In the genomic region with DNA sequence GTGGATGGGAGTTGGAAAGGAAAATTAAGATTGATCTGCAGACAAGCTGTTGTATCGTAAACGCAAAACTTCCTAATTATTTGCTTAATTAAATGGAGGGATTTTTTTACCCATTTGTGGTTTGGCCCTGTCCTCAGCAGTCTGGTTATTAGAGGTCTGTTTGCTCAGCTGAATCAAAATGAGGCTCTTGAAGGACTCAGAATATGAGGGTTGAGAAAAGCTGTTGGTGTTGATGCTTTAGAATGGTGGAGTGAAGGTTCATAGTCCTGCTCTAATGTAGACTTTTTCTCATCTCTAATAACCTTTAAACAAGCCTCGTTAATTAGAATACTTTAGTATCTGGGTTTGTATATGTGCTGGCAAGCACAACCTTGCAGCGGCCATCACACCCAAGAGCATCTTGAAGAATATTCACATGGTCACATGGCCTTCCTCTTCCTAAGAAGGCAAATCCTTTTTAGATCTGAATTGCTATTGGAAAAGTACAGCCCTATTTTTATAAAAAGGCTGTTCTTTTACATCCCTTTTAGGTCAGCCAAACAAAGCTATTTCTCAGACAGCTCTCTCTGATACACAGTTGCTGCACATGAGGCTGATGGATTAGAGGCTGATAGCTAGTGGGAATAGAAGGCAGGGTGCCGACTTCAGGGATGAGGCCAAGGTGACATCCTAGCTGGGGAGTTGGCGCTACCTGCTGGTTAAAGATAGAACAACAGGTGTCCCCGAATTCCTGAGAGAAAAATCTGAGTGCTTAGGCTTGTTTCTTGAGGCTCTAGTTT, we compare ENCODE assay signal across 8 cellular contexts. TPM values are rescaled to one million over a fixed set of nuclear protein-coding genes. Genes with fewer than 3 reads are reported as not detected.
DNase-seq lines count a peak whose midpoint lies in the region; ATAC-seq, FAIRE-seq and TF ChIP-seq lines count a peak whose summit lies in the region.

No MANE protein-coding gene starts in this region.

- BruUV-seq in endothelial cell of umbilical vein (replicated peaks; lab: Mats Ljungman, UMichigan), result no TSS peak

- no peak overlapping the region for H3K4me2 ChIP-seq in endothelial cell of umbilical vein (ENCODE audit: insufficient read depth, low read length)

- H3K79me2 ChIP-seq in endothelial cell of umbilical vein (ENCODE audit: control insufficient read depth, insufficient read depth, low read length), result peaks cover 83% of the 10 kb centered on the region

- H3K36me3 ChIP-seq in NT2/D1 (ENCODE audit: insufficient read depth, insufficient read length, low read length), result peaks cover 62% of the 10 kb centered on the region
- H3K36me3 ChIP-seq in endothelial cell of umbilical vein (ENCODE audit: control insufficient read depth in 2 of 2, extremely low read depth in 1 of 2, insufficient read depth in 2 of 2, low read length in 2 of 2), result peaks cover 6 to 17% of the 10 kb centered on the region in 2 experiments

- peak; percentile 85 for FAIRE-seq in endothelial cell of umbilical vein (lab: Jason Lieb, UNC)

- H3K9me3 ChIP-seq in NT2/D1 (ENCODE audit: insufficient read depth, low read length), result no peaks in the 10 kb centered on the region
- H3K9me3 ChIP-seq in endothelial cell of umbilical vein (replicated peaks; ENCODE audit: control insufficient read depth, insufficient read depth, low read length), result no peaks in the 10 kb centered on the region

- DNase-seq in C1 segment of cervical spinal cord (lab: John Stamatoyannopoulos, UW) (peak in 10 of 14 donors; percentile 6 to 61 (median 42)), NT2/D1 (ENCODE audit: low read depth, low spot score) (peak; percentile 81), endothelial cell of umbilical vein (ENCODE audit: low read depth, low spot score) (peak; percentile 75), middle frontal gyrus (ENCODE audit: extremely low spot score, low spot score) (peak; percentile 30)
- DNase-seq in activated CD8-positive, alpha-beta memory T cell treated with anti-CD3 and anti-CD28 coated beads, Interleukin-2, amount 50 U/mL, for 24 hours (ENCODE audit: extremely low read depth), result peak; percentile 24
- DNase-seq in stimulated activated CD8-positive, alpha-beta memory T cell treated with anti-CD3 and anti-CD28 coated beads, Interleukin-7, amount 100 ng/mL, for 4 hours (ENCODE audit: low read depth in 2 of 2), result peak; percentile 27 to 35

- intact Hi-C loops in endothelial cell of umbilical vein (cut with micrococcal nuclease), result loop anchor here (1.0 kb wide), 5 partner anchors 54 to 160 kb away; a partner anchor contains a TSS

- no peak overlapping the region for H2AFZ ChIP-seq in endothelial cell of umbilical vein (ENCODE audit: low read depth, low read length)

- peaks cover 4% of the 10 kb centered on the region for H4K20me1 ChIP-seq in endothelial cell of umbilical vein (replicated peaks; ENCODE audit: control insufficient read depth, extremely low read depth, insufficient read depth, low read length)

- CTCF ChIA-PET in endothelial cell of umbilical vein (lab: Charles Lee), result interaction anchor here (0.6 to 5.0 kb wide), 28 partner anchors 9 to 160 kb away, joined by 3 to 110 read pairs (median 5); a partner anchor contains a TSS

- no peak overlapping the region for H3K27ac ChIP-seq in endothelial cell of umbilical vein (ENCODE audit: insufficient read depth, low read depth, low read length)

- no peak for TF ChIP-seq POLR2A in endothelial cell of umbilical vein (IDR thresholded peaks at IDR 0.05; ENCODE audit: low read depth, low read length)

- no peak overlapping the region for H3K4me3 ChIP-seq in NT2/D1 (ENCODE audit: insufficient read length, low read depth)
- H3K4me3 ChIP-seq in endothelial cell of umbilical vein (replicated peaks in 1 of 3; ENCODE audit: insufficient read depth in 1 of 3, low read depth in 1 of 3, low read length in 3 of 3), result no peak overlapping the region

- POLR2A ChIA-PET in endothelial cell of umbilical vein (lab: Charles Lee), result interaction anchor here (1.3 to 1.5 kb wide), 2 partner anchors 66 to 125 kb away, joined by 3 to 9 read pairs; no protein-coding TSS in a partner anchor

- ATAC-seq in HG02798 (IDR thresholded peaks at IDR 0.05; ENCODE audit: poor library complexity, unreplicated experiment), result peak; percentile 45
- ATAC-seq in GM18873 (IDR thresholded peaks at IDR 0.05; ENCODE audit: low FRiP score, unreplicated experiment), result no peak

- H3K9ac ChIP-seq in NT2/D1 (ENCODE audit: insufficient read length, low read depth), result peak overlapping the region; percentile 44
- no peak overlapping the region for H3K9ac ChIP-seq in endothelial cell of umbilical vein (replicated peaks; ENCODE audit: extremely low read depth, insufficient read depth, low read length)

- no peaks in the 10 kb centered on the region for H3K9me1 ChIP-seq in endothelial cell of umbilical vein (replicated peaks; ENCODE audit: control insufficient read depth, extremely low read depth, insufficient read depth, low read length)

- dilution Hi-C loops in endothelial cell of umbilical vein (cut with MboI; ENCODE audit: extremely low pct_ligation_motif_present, low sequenced_read_pairs), result no loop called here

- H3K27me3 ChIP-seq in NT2/D1 (ENCODE audit: insufficient read depth, insufficient read length) (no peaks in the 10 kb centered on the region), endothelial cell of umbilical vein (ENCODE audit: control insufficient read depth in 2 of 2, insufficient read depth in 2 of 2, low read length in 2 of 2) (no peaks in the 10 kb centered on the region)

- H3K4me1 ChIP-seq in NT2/D1 (ENCODE audit: insufficient read depth, insufficient read length), result no peaks in the 10 kb centered on the region
- no peaks in the 10 kb centered on the region for H3K4me1 ChIP-seq in endothelial cell of umbilical vein (ENCODE audit: control insufficient read depth, extremely low read depth, insufficient read depth, low read length)

- peak; percentile 70 to 71 for TF ChIP-seq CTCF in endothelial cell of umbilical vein (IDR thresholded peaks at IDR 0.05; ENCODE audit: extremely low read depth in 1 of 2, insufficient read depth in 1 of 2, low read depth in 1 of 2, low read length in 2 of 2)

TF ChIP-seq in endothelial cell of umbilical vein, 7 proteins besides CTCF, POLR2A, EP300 and RAD21:
- TF ChIP-seq FOS (IDR thresholded peaks at IDR 0.05; ENCODE audit: borderline replicate concordance, insufficient read depth, low read length) (no peak), POLR2AphosphoS5 (IDR thresholded peaks at IDR 0.05; ENCODE audit: insufficient read depth, low read depth, low read length) (peak; percentile 25)

RNA-seq across cellular contexts. Expression of a gene that starts 53.8 kb away (rescaled TPM):
- total RNA-seq in endothelial cell of umbilical vein, result 566 and 587 TPM in 2 replicates
- polyA plus RNA-seq in endothelial cell of umbilical vein, result 105 and 122 TPM in 2 replicates
- 88.8 and 94.8 TPM in 2 replicates for polyA plus RNA-seq in endothelial cell of umbilical vein (2011; cell fraction: cytosol; rRNA removed)
- polyA plus RNA-seq in endothelial cell of umbilical vein (2011; cell fraction: nucleus; rRNA removed), result 706 and 748 TPM in 2 replicates
- polyA plus RNA-seq in endothelial cell of umbilical vein (2012), result 235 and 287 TPM in 2 replicates
- polyA minus RNA-seq in endothelial cell of umbilical vein, result 720 and 782 TPM in 2 replicates
- 48.2 TPM for polyA minus RNA-seq in endothelial cell of umbilical vein (2011; cell fraction: cytosol; rRNA and poly(A)+ RNA removed)
- polyA minus RNA-seq in endothelial cell of umbilical vein (2011; cell fraction: nucleus; rRNA and poly(A)+ RNA removed), result 1,459 and 2,004 TPM in 2 replicates

Comparison
In these comparisons a context has a peak if more than half of its experiments do, and no peak if none do; other contexts are left out.
1. DNase-seq: peak in every context shown above with its lines; median percentile 81 in NT2/D1; 75 in endothelial cell of umbilical vein; 42 in C1 segment of cervical spinal cord; 31 in stimulated activated CD8-positive, alpha-beta memory T cell treated with anti-CD3 and anti-CD28 coated beads, Interleukin-7, amount 100 ng/mL, for 4 hours; 30 in middle frontal gyrus; 24 in activated CD8-positive, alpha-beta memory T cell treated with anti-CD3 and anti-CD28 coated beads, Interleukin-2, amount 50 U/mL, for 24 hours.